Comparison of ENCODE assay signal across 1 cellular context in genomic region chr17:39735882-39736281, GRCh38.
TF ChIP-seq lines count a peak whose summit lies in the region.

No MANE protein-coding gene starts in this region.

TF ChIP-seq in HepG2, 621 proteins besides CTCF, POLR2A, EP300 and RAD21 (continues in another document):
- TF ChIP-seq KDM2A (CRISPR knock-in tag; IDR thresholded peaks at IDR 0.05; ENCODE audit: borderline replicate concordance, low read depth) (peak; percentile 10; the same call in 1 of the 2 replicates), CSRNP1 (CRISPR knock-in tag; IDR thresholded peaks at IDR 0.05) (no peak; the same call in 1 of the 2 replicates), SALL2 (CRISPR knock-in tag; IDR thresholded peaks at IDR 0.05) (no peak), ZSCAN20 (CRISPR knock-in tag; IDR thresholded peaks at IDR 0.05; ENCODE audit: borderline replicate concordance) (no peak), STAT6 (CRISPR knock-in tag; IDR thresholded peaks at IDR 0.05; ENCODE audit: borderline replicate concordance) (no peak), SNRNP70 (IDR thresholded peaks at IDR 0.05; ENCODE audit: low read depth, low read length) (no peak), ATRX (CRISPR knock-in tag; IDR thresholded peaks at IDR 0.05; ENCODE audit: borderline replicate concordance) (no peak), ZBTB10 (CRISPR knock-in tag; IDR thresholded peaks at IDR 0.05; ENCODE audit: borderline replicate concordance) (no peak), NAIF1 (CRISPR knock-in tag; IDR thresholded peaks at IDR 0.05; ENCODE audit: borderline replicate concordance) (no peak), DNMT1 (CRISPR knock-in tag; IDR thresholded peaks at IDR 0.05) (no peak), ZNF205 (CRISPR knock-in tag; IDR thresholded peaks at IDR 0.05) (no peak), ZEB1 (IDR thresholded peaks at IDR 0.05; ENCODE audit: insufficient replicate concordance, low read depth) (peak; percentile 53), MEF2D (CRISPR knock-in tag; IDR thresholded peaks at IDR 0.05) (0 out of 2 replicates have a peak, but pooled peaks have one; percentile 18), ZNF275 (CRISPR knock-in tag; IDR thresholded peaks at IDR 0.05; ENCODE audit: borderline replicate concordance) (0 out of 2 replicates have a peak, but pooled peaks have one; percentile 46), PPARG (CRISPR knock-in tag; conservative IDR thresholded peaks at IDR 0.05) (no peak), ELF3 (CRISPR knock-in tag; IDR thresholded peaks at IDR 0.05) (no peak), ZSCAN31 (CRISPR knock-in tag; IDR thresholded peaks at IDR 0.05; ENCODE audit: low read depth) (no peak), ZNF614 (CRISPR knock-in tag; IDR thresholded peaks at IDR 0.05; ENCODE audit: borderline replicate concordance) (0 out of 2 replicates have a peak, but pooled peaks have one; percentile 2), ZNF503 (CRISPR knock-in tag; IDR thresholded peaks at IDR 0.05) (no peak), YEATS2 (CRISPR knock-in tag; IDR thresholded peaks at IDR 0.05; ENCODE audit: borderline replicate concordance) (0 out of 2 replicates have a peak, but pooled peaks have one; percentile 7), CEBPB (IDR thresholded peaks at IDR 0.05; ENCODE audit: borderline replicate concordance, low read depth, low read length) (no peak), ZNF777 (CRISPR knock-in tag; IDR thresholded peaks at IDR 0.05) (no peak; the same call in 1 of the 2 replicates), ZNF879 (CRISPR knock-in tag; IDR thresholded peaks at IDR 0.05) (no peak), BHLHE40 (IDR thresholded peaks at IDR 0.05; ENCODE audit: low read length) (no peak), ISX (CRISPR knock-in tag; conservative IDR thresholded peaks at IDR 0.05) (no peak), ZNF34 (CRISPR knock-in tag; IDR thresholded peaks at IDR 0.05; ENCODE audit: borderline replicate concordance) (no peak), ZNF282 (IDR thresholded peaks at IDR 0.05; ENCODE audit: partially characterized antibody) (no peak), EHMT2 (IDR thresholded peaks at IDR 0.05; ENCODE audit: borderline replicate concordance, low read depth, low read length) (no peak), THAP8 (CRISPR knock-in tag; IDR thresholded peaks at IDR 0.05; ENCODE audit: borderline replicate concordance) (no peak), U2AF2 (IDR thresholded peaks at IDR 0.05; ENCODE audit: low read depth, low read length) (no peak), ZFP90 (CRISPR knock-in tag; IDR thresholded peaks at IDR 0.05; ENCODE audit: borderline replicate concordance) (no peak), ZNF788 (CRISPR knock-in tag; IDR thresholded peaks at IDR 0.05; ENCODE audit: borderline replicate concordance) (no peak), WIZ (CRISPR knock-in tag; IDR thresholded peaks at IDR 0.05) (no peak), PCBP1 (IDR thresholded peaks at IDR 0.05; ENCODE audit: borderline replicate concordance, low read depth, low read length) (no peak), ZNF235 (CRISPR knock-in tag; IDR thresholded peaks at IDR 0.05; ENCODE audit: borderline replicate concordance) (no peak), AGO2 (optimal IDR thresholded peaks at IDR 0.05; ENCODE audit: low read depth, low read length) (no peak), SOX6 (IDR thresholded peaks at IDR 0.05) (no peak), SOX6 (CRISPR knock-in tag; IDR thresholded peaks at IDR 0.05) (no peak), ZNF556 (CRISPR knock-in tag; IDR thresholded peaks at IDR 0.05; ENCODE audit: borderline replicate concordance) (no peak), ZNF44 (CRISPR knock-in tag; IDR thresholded peaks at IDR 0.05) (no peak), MED13 (CRISPR knock-in tag; IDR thresholded peaks at IDR 0.05) (no peak), DNMT3B (CRISPR knock-in tag; conservative IDR thresholded peaks at IDR 0.05) (no peak), ZFP37 (CRISPR knock-in tag; IDR thresholded peaks at IDR 0.05; ENCODE audit: borderline replicate concordance) (no peak), ZNF772 (CRISPR knock-in tag; IDR thresholded peaks at IDR 0.05) (0 out of 2 replicates have a peak, but pooled peaks have one; percentile 49), GATA4 (IDR thresholded peaks at IDR 0.05; ENCODE audit: borderline replicate concordance, low read depth) (no peak), ELF1 (CRISPR knock-in tag; IDR thresholded peaks at IDR 0.05) (no peak), PITX1 (CRISPR knock-in tag; IDR thresholded peaks at IDR 0.05) (no peak), MEIS2 (CRISPR knock-in tag; IDR thresholded peaks at IDR 0.05) (0 out of 2 replicates have a peak, but pooled peaks have one; percentile 3), TRIM24 (CRISPR knock-in tag; IDR thresholded peaks at IDR 0.05) (no peak), ZNF33A (CRISPR knock-in tag; IDR thresholded peaks at IDR 0.05; ENCODE audit: borderline replicate concordance) (no peak), SNAPC4 (CRISPR knock-in tag; IDR thresholded peaks at IDR 0.05) (no peak), BRCA1 (CRISPR knock-in tag; IDR thresholded peaks at IDR 0.05) (no peak), ZNF207 (IDR thresholded peaks at IDR 0.05; ENCODE audit: borderline replicate concordance) (no peak), NRL (CRISPR knock-in tag; IDR thresholded peaks at IDR 0.05; ENCODE audit: borderline replicate concordance) (no peak), ZNF280B (CRISPR knock-in tag; IDR thresholded peaks at IDR 0.05; ENCODE audit: borderline replicate concordance) (no peak), MED1 (CRISPR knock-in tag; IDR thresholded peaks at IDR 0.05) (no peak)
